ENCODE assay signal across 8 cellular contexts in genomic region chr3:46976326-46977190, GRCh38. TPM values are rescaled to one million over a fixed set of nuclear protein-coding genes. Genes with fewer than 3 reads are reported as not detected.
DNase-seq lines count a peak whose midpoint lies in the region; ATAC-seq and TF ChIP-seq lines count a peak whose summit lies in the region.

TSS of gene CCDC12 (minus strand) at chr3:46976745. CDS start at chr3:46976732, 13 bp downstream.

- H3K27ac ChIP-seq in hepatocyte, result peak within 1 kb of the TSS; percentile 93

- H3K4me1 ChIP-seq in hepatocyte (ENCODE audit: insufficient read depth), result peaks cover 35% of the 10 kb centered on the region

- H3K9me2 ChIP-seq in hepatocyte (replicated peaks; ENCODE audit: insufficient read depth), result no peaks in the 10 kb centered on the region

- under 1% methylated on average over 61 of the region's 64 CpGs for WGBS in hepatocyte (ENCODE audit: low lambda C conversion rate, missing lambda C conversion rate)

- TF ChIP-seq CTCF in astrocyte of the cerebellum (IDR thresholded peaks at IDR 0.05; ENCODE audit: low read depth, low read length, missing control alignments) (no peak), hepatocyte (IDR thresholded peaks at IDR 0.05; ENCODE audit: poor library complexity) (no peak)

- no peaks in the 10 kb centered on the region for H3K27me3 ChIP-seq in hepatocyte

- peak within 1 kb of the TSS; percentile 76 for H3K4me2 ChIP-seq in hepatocyte

- H3K9me3 ChIP-seq in hepatocyte (ENCODE audit: low read depth), result no peaks in the 10 kb centered on the region

- H3K36me3 ChIP-seq in hepatocyte (replicated peaks; ENCODE audit: insufficient read depth, low read depth), result no peaks in the 10 kb centered on the region

- ATAC-seq in GM18502 (IDR thresholded peaks at IDR 0.05; ENCODE audit: poor library complexity, unreplicated experiment) (peak; percentile 67), HG02970 (IDR thresholded peaks at IDR 0.05; ENCODE audit: low FRiP score, unreplicated experiment) (peak; percentile 66)

- peak within 1 kb of the TSS; percentile 91 for H3K4me3 ChIP-seq in astrocyte of the cerebellum (ENCODE audit: low read depth, low read length)
- H3K4me3 ChIP-seq in hepatocyte, result peak within 1 kb of the TSS; percentile 47

- H2AFZ ChIP-seq in hepatocyte, result no peak within 1 kb of the TSS

- H4K20me1 ChIP-seq in hepatocyte (ENCODE audit: insufficient read depth, poor library complexity, severe bottlenecking), result peaks cover 17% of the 10 kb centered on the region

- in situ Hi-C loops in astrocyte of the cerebellum (cut with HindIII; ENCODE audit: low sequenced_read_pairs), result no loop called here

- peak; percentile 99 for DNase-seq in NCI-H2029 (lab: John Stamatoyannopoulos, UW)
- DNase-seq in T-helper 22 cell (ENCODE audit: low read depth), result peak; percentile 95
- peak; percentile 99 for DNase-seq in astrocyte of the cerebellum (ENCODE audit: low read depth)
- peak; percentile 97 for DNase-seq in hepatocyte (ENCODE audit: low spot score)
- peak; percentile 99 for DNase-seq in renal cortical epithelial cell (ENCODE audit: low read depth)
- DNase-seq in cortex of kidney (lab: John Stamatoyannopoulos, UW), result no peak

- peaks cover 66% of the 10 kb centered on the region for H3K79me2 ChIP-seq in hepatocyte

RNA-seq across cellular contexts. Expression of gene CCDC12, which starts in this region (rescaled TPM):
- total RNA-seq in hepatocyte, result 41.1 and 47.5 TPM in 2 replicates
- polyA plus RNA-seq in hepatocyte, result 78.4 and 107 TPM in 2 replicates
- 22.3 and 26.2 TPM in 2 replicates for total RNA-seq in renal cortical epithelial cell
